In the genomic region with DNA sequence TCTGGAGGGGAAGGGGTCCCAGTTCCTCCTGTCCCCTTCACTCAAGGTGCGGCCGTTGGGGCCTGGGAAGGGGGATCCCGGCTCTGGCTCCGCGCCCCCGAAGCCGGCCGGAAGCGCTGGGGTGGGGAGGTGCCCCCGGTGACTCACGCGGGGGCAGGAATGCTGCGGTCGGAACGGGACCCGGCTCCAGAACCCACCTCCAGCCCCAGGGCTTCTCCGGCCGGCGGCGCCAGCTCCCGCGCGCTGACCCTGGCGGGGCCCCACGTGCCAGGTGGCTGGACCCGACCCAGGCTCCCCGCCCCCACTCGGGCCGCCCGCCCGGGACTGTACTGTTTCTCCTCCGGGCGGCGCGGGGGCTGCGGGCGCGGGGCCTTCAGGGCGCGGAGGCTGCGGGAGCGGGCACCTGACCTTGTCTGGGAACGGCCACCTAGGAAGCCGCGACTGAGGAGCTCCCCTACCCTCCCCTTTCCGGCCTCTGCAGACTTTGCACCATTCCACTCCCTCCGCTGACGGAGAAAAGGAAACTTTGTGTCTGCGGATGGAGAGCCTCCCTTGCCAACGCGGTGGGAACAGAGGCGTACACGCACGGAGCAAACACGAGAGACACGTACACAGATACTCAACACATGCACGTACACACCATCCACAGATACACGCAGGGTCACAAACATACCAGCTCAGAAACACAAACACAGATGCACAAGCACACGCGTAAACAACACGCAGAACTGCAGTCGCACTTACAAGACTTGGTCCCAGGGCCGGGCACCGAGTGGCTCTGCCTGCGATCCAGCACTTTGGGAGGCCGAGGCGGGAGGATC, we compare ENCODE assay signal across 1 cellular context.
TF ChIP-seq lines count a peak whose summit lies in the region.

No MANE protein-coding gene starts in this region.

TF ChIP-seq in HepG2, 621 proteins besides CTCF, POLR2A, EP300 and RAD21 (continued from another document and continues in another):
- no peak for TF ChIP-seq ZMAT3 (CRISPR knock-in tag; conservative IDR thresholded peaks at IDR 0.05)
- TF ChIP-seq SAP130 (CRISPR knock-in tag; IDR thresholded peaks at IDR 0.05; ENCODE audit: low read depth): peak; percentile 63
- TF ChIP-seq DPF2 (CRISPR knock-in tag; IDR thresholded peaks at IDR 0.05; ENCODE audit: borderline replicate concordance, low read depth): peak; percentile 65; the same call in 1 of the 2 replicates
- TF ChIP-seq, protein P1, sequence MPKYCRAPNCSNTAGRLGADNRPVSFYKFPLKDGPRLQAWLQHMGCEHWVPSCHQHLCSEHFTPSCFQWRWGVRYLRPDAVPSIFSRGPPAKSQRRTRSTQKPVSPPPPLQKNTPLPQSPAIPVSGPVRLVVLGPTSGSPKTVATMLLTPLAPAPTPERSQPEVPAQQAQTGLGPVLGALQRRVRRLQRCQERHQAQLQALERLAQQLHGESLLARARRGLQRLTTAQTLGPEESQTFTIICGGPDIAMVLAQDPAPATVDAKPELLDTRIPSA (CRISPR knock-in tag; IDR thresholded peaks at IDR 0.05; ENCODE audit: borderline replicate concordance): peak; percentile 28; the same call in 1 of the 2 replicates
- TF ChIP-seq JDP2 (CRISPR knock-in tag; IDR thresholded peaks at IDR 0.05; ENCODE audit: borderline replicate concordance): no peak
- 0 out of 2 replicates have a peak, but pooled peaks have one; percentile 37 for TF ChIP-seq NFKB2 (CRISPR knock-in tag; IDR thresholded peaks at IDR 0.05; ENCODE audit: borderline replicate concordance)
- no peak for TF ChIP-seq TEF (CRISPR knock-in tag; IDR thresholded peaks at IDR 0.05)
- 0 out of 2 replicates have a peak, but pooled peaks have one; percentile 41 for TF ChIP-seq MYC (CRISPR knock-in tag; IDR thresholded peaks at IDR 0.05; ENCODE audit: borderline replicate concordance)
- no peak for TF ChIP-seq RFX5 (IDR thresholded peaks at IDR 0.05; ENCODE audit: low read depth, low read length)
- TF ChIP-seq, protein P2, sequence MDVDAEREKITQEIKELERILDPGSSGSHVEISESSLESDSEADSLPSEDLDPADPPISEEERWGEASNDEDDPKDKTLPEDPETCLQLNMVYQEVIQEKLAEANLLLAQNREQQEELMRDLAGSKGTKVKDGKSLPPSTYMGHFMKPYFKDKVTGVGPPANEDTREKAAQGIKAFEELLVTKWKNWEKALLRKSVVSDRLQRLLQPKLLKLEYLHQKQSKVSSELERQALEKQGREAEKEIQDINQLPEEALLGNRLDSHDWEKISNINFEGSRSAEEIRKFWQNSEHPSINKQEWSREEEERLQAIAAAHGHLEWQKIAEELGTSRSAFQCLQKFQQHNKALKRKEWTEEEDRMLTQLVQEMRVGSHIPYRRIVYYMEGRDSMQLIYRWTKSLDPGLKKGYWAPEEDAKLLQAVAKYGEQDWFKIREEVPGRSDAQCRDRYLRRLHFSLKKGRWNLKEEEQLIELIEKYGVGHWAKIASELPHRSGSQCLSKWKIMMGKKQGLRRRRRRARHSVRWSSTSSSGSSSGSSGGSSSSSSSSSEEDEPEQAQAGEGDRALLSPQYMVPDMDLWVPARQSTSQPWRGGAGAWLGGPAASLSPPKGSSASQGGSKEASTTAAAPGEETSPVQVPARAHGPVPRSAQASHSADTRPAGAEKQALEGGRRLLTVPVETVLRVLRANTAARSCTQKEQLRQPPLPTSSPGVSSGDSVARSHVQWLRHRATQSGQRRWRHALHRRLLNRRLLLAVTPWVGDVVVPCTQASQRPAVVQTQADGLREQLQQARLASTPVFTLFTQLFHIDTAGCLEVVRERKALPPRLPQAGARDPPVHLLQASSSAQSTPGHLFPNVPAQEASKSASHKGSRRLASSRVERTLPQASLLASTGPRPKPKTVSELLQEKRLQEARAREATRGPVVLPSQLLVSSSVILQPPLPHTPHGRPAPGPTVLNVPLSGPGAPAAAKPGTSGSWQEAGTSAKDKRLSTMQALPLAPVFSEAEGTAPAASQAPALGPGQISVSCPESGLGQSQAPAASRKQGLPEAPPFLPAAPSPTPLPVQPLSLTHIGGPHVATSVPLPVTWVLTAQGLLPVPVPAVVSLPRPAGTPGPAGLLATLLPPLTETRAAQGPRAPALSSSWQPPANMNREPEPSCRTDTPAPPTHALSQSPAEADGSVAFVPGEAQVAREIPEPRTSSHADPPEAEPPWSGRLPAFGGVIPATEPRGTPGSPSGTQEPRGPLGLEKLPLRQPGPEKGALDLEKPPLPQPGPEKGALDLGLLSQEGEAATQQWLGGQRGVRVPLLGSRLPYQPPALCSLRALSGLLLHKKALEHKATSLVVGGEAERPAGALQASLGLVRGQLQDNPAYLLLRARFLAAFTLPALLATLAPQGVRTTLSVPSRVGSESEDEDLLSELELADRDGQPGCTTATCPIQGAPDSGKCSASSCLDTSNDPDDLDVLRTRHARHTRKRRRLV (CRISPR knock-in tag; IDR thresholded peaks at IDR 0.05): no peak
- no peak for TF ChIP-seq ZNF513 (CRISPR knock-in tag; conservative IDR thresholded peaks at IDR 0.05)
- TF ChIP-seq, protein P3, sequence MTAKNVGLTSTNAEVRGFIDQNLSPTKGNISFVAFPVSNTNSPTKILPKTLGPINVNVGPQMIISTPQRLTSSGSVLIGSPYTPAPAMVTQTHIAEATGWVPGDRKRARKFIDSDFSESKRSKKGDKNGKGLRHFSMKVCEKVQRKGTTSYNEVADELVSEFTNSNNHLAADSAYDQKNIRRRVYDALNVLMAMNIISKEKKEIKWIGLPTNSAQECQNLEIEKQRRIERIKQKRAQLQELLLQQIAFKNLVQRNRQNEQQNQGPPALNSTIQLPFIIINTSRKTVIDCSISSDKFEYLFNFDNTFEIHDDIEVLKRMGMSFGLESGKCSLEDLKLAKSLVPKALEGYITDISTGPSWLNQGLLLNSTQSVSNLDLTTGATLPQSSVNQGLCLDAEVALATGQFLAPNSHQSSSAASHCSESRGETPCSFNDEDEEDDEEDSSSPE (CRISPR knock-in tag; IDR thresholded peaks at IDR 0.05): peak; percentile 73; the same call in 1 of the 2 replicates
- TF ChIP-seq ZMYM2 (CRISPR knock-in tag; IDR thresholded peaks at IDR 0.05): peak; percentile 46; the same call in 1 of the 2 replicates
- no peak for TF ChIP-seq EED (CRISPR knock-in tag; IDR thresholded peaks at IDR 0.05)
- no peak for TF ChIP-seq GTF3A (CRISPR knock-in tag; conservative IDR thresholded peaks at IDR 0.05)
- TF ChIP-seq ZNF10 (CRISPR knock-in tag; IDR thresholded peaks at IDR 0.05; ENCODE audit: borderline replicate concordance, low read depth): no peak
- TF ChIP-seq HNRNPL (IDR thresholded peaks at IDR 0.05; ENCODE audit: low read depth, low read length): peak; percentile 72
- TF ChIP-seq ZNF3 (CRISPR knock-in tag; IDR thresholded peaks at IDR 0.05): no peak
- peak; percentile 42; the same call in 1 of the 2 replicates for TF ChIP-seq ZNF598 (CRISPR knock-in tag; IDR thresholded peaks at IDR 0.05; ENCODE audit: borderline replicate concordance)
- TF ChIP-seq ZBTB33 (CRISPR knock-in tag; IDR thresholded peaks at IDR 0.05): no peak; the same call in 1 of the 2 replicates
- TF ChIP-seq ZSCAN20 (CRISPR knock-in tag; IDR thresholded peaks at IDR 0.05; ENCODE audit: borderline replicate concordance): 0 out of 2 replicates have a peak, but pooled peaks have one; percentile 55
- TF ChIP-seq ZNF451 (CRISPR knock-in tag; IDR thresholded peaks at IDR 0.05): no peak
- TF ChIP-seq HOXD1 (CRISPR knock-in tag; IDR thresholded peaks at IDR 0.05): no peak
- TF ChIP-seq SMARCC2 (IDR thresholded peaks at IDR 0.05): no peak
- TF ChIP-seq, protein P4, sequence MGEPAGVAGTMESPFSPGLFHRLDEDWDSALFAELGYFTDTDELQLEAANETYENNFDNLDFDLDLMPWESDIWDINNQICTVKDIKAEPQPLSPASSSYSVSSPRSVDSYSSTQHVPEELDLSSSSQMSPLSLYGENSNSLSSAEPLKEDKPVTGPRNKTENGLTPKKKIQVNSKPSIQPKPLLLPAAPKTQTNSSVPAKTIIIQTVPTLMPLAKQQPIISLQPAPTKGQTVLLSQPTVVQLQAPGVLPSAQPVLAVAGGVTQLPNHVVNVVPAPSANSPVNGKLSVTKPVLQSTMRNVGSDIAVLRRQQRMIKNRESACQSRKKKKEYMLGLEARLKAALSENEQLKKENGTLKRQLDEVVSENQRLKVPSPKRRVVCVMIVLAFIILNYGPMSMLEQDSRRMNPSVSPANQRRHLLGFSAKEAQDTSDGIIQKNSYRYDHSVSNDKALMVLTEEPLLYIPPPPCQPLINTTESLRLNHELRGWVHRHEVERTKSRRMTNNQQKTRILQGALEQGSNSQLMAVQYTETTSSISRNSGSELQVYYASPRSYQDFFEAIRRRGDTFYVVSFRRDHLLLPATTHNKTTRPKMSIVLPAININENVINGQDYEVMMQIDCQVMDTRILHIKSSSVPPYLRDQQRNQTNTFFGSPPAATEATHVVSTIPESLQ (CRISPR knock-in tag; conservative IDR thresholded peaks at IDR 0.05): no peak
- TF ChIP-seq ZFX (CRISPR knock-in tag; IDR thresholded peaks at IDR 0.05; ENCODE audit: low read depth): peak; percentile 72
- no peak for TF ChIP-seq ZNF382 (CRISPR knock-in tag; IDR thresholded peaks at IDR 0.05; ENCODE audit: borderline replicate concordance)
- TF ChIP-seq, protein P5, sequence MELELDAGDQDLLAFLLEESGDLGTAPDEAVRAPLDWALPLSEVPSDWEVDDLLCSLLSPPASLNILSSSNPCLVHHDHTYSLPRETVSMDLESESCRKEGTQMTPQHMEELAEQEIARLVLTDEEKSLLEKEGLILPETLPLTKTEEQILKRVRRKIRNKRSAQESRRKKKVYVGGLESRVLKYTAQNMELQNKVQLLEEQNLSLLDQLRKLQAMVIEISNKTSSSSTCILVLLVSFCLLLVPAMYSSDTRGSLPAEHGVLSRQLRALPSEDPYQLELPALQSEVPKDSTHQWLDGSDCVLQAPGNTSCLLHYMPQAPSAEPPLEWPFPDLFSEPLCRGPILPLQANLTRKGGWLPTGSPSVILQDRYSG (CRISPR knock-in tag; IDR thresholded peaks at IDR 0.05): peak; percentile 60; the same call in 1 of the 2 replicates
- TF ChIP-seq SAFB2 (CRISPR knock-in tag; IDR thresholded peaks at IDR 0.05; ENCODE audit: borderline replicate concordance, low read depth): peak; percentile 76; the same call in 1 of the 2 replicates
- TF ChIP-seq MAFK (conservative IDR thresholded peaks at IDR 0.05 in 1 of 2, IDR thresholded peaks at IDR 0.05 in 1 of 2; ENCODE audit: low read length in 2 of 2): no peak
- no peak for TF ChIP-seq ZBTB3 (CRISPR knock-in tag; IDR thresholded peaks at IDR 0.05; ENCODE audit: borderline replicate concordance, low read depth)
- TF ChIP-seq ZNF101 (CRISPR knock-in tag; IDR thresholded peaks at IDR 0.05; ENCODE audit: borderline replicate concordance, low read depth): no peak
- no peak for TF ChIP-seq RCOR2 (CRISPR knock-in tag; IDR thresholded peaks at IDR 0.05)
- TF ChIP-seq SCMH1 (CRISPR knock-in tag; IDR thresholded peaks at IDR 0.05; ENCODE audit: borderline replicate concordance): no peak
- TF ChIP-seq ZNF530 (CRISPR knock-in tag; IDR thresholded peaks at IDR 0.05; ENCODE audit: low read depth): no peak
- TF ChIP-seq ZNF816 (CRISPR knock-in tag; IDR thresholded peaks at IDR 0.05; ENCODE audit: borderline replicate concordance): no peak
- no peak for TF ChIP-seq ZNF432 (CRISPR knock-in tag; IDR thresholded peaks at IDR 0.05; ENCODE audit: borderline replicate concordance)
- peak; percentile 63; the same call in 1 of the 2 replicates for TF ChIP-seq BORCS8-MEF2B (CRISPR knock-in tag; IDR thresholded peaks at IDR 0.05)
- 0 out of 2 replicates have a peak, but pooled peaks have one; percentile 44 for TF ChIP-seq ZNF557 (CRISPR knock-in tag; IDR thresholded peaks at IDR 0.05)
- no peak for TF ChIP-seq PLSCR1 (CRISPR knock-in tag; IDR thresholded peaks at IDR 0.05; ENCODE audit: borderline replicate concordance)
- TF ChIP-seq LBX2 (CRISPR knock-in tag; IDR thresholded peaks at IDR 0.05; ENCODE audit: borderline replicate concordance): 0 out of 2 replicates have a peak, but pooled peaks have one; percentile 59
- peak; percentile 51; the same call in 1 of the 2 replicates for TF ChIP-seq CREM (IDR thresholded peaks at IDR 0.05)
- no peak for TF ChIP-seq CREM (CRISPR knock-in tag; IDR thresholded peaks at IDR 0.05)
- TF ChIP-seq, protein P6, sequence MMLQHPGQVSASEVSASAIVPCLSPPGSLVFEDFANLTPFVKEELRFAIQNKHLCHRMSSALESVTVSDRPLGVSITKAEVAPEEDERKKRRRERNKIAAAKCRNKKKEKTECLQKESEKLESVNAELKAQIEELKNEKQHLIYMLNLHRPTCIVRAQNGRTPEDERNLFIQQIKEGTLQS (CRISPR knock-in tag; IDR thresholded peaks at IDR 0.05): peak; percentile 78
